In genomic region chr9:121321039-121321503, GRCh38 we compare ENCODE assay signal across 9 cellular contexts. TPM values are rescaled to one million over a fixed set of nuclear protein-coding genes. Genes with fewer than 3 reads are reported as not detected.
A peak's percentile ranks its signal among the peaks of the same experiment; 100 is the strongest.
DNase-seq lines count a peak whose midpoint lies in the region; ATAC-seq and TF ChIP-seq lines count a peak whose summit lies in the region.
"Had no signal": no experiment of that assay in that cellular context is flagged by ENCODE, and none has a peak within 500 bp of the region (broad histone marks: within the 10 kb centered on the region; RNA-seq: fewer than 3 reads in every experiment).

No MANE protein-coding gene starts in this region.

- no peak for TF ChIP-seq CTCF in activated CD8-positive, alpha-beta T cell treated with anti-CD3 and anti-CD28 coated beads for 36 hours (IDR thresholded peaks at IDR 0.05)
- TF ChIP-seq CTCF in thyroid gland (IDR thresholded peaks at IDR 0.05), result no peak
- TF ChIP-seq CTCF in endothelial cell (IDR thresholded peaks at IDR 0.05; ENCODE audit: unreplicated experiment), result no peak

- H3K9me3 Mint-ChIP-seq in activated CD4-positive, alpha-beta T cell treated with anti-CD3 and anti-CD28 coated beads, Interleukin-2, amount 10 ng/mL, durations not matched to agents 24 days and 14 days, result no peaks in the 10 kb centered on the region
- H3K9me3 Mint-ChIP-seq in activated CD8-positive, alpha-beta T cell treated with anti-CD3 and anti-CD28 coated beads for 36 hours, result no peaks in the 10 kb centered on the region
- no peaks in the 10 kb centered on the region for H3K9me3 Mint-ChIP-seq in endothelial cell (ENCODE audit: unreplicated experiment)

- no peak overlapping the region for H3K4me3 ChIP-seq in right cardiac atrium (ENCODE audit: low read length)
- no peak overlapping the region for H3K4me3 ChIP-seq in thyroid gland (replicated peaks in 1 of 3)

- CTCF ChIA-PET in activated CD8-positive, alpha-beta T cell treated with anti-CD3 and anti-CD28 coated beads for 36 hours (lab: Charles Lee), result interaction anchor here (1.0 to 9.2 kb wide), 20 partner anchors 13 to 130 kb away, joined by 3 to 378 read pairs (median 18); no protein-coding TSS in a partner anchor

- peaks cover 24% of the 10 kb centered on the region for H3K4me1 Mint-ChIP-seq in activated CD4-positive, alpha-beta T cell treated with anti-CD3 and anti-CD28 coated beads, Interleukin-2, amount 10 ng/mL, durations not matched to agents 24 days and 14 days
- peaks cover 14% of the 10 kb centered on the region for H3K4me1 Mint-ChIP-seq in activated CD8-positive, alpha-beta T cell treated with anti-CD3 and anti-CD28 coated beads for 36 hours (ENCODE audit: low read depth)
- peaks cover 3% of the 10 kb centered on the region for H3K4me1 Mint-ChIP-seq in endothelial cell (ENCODE audit: unreplicated experiment)

- peak overlapping the region; percentile 49 for H3K4me3 Mint-ChIP-seq in activated CD4-positive, alpha-beta T cell treated with anti-CD3 and anti-CD28 coated beads, Interleukin-2, amount 10 ng/mL, durations not matched to agents 24 days and 14 days
- H3K4me3 Mint-ChIP-seq in activated CD8-positive, alpha-beta T cell treated with anti-CD3 and anti-CD28 coated beads for 36 hours, result no peak overlapping the region
- H3K4me3 Mint-ChIP-seq in endothelial cell (ENCODE audit: unreplicated experiment), result no peak overlapping the region

- intact Hi-C loops in activated CD4-positive, alpha-beta T cell treated with anti-CD3 and anti-CD28 coated beads, Interleukin-2, amount 10 ng/mL, durations not matched to agents 24 days and 14 days (cut with micrococcal nuclease), result loop anchor here (2.0 kb wide), 2 partner anchors 32 to 42 kb away; no protein-coding TSS in a partner anchor
- intact Hi-C loops in activated CD8-positive, alpha-beta T cell treated with anti-CD3 and anti-CD28 coated beads for 36 hours (cut with micrococcal nuclease), result no loop called here
- intact Hi-C loops in right cardiac atrium (cut with DNase I) (loop anchor here in 2 of 4 donors (2.0 to 5.0 kb wide), 4 partner anchors 39 to 76 kb away; partner anchors contain the start of gene STOM (in 1 of the 2)), thyroid gland (cut with DNase I) (no loop called here)

- WGBS in right cardiac atrium, result 89% methylated on average over 8 of the region's 8 CpGs
- 88 to 92% methylated on average over 6 to 8 of the region's 8 CpGs for WGBS in thyroid gland, 2 donors

- no peaks in the 10 kb centered on the region for H3K27me3 ChIP-seq in right cardiac atrium (ENCODE audit: control insufficient read depth, insufficient read depth)
- no peaks in the 10 kb centered on the region for H3K27me3 ChIP-seq in thyroid gland

- peaks cover 45 to 59% of the 10 kb centered on the region in 2 donors for H3K36me3 ChIP-seq in thyroid gland

- H3K27ac Mint-ChIP-seq in activated CD4-positive, alpha-beta T cell treated with anti-CD3 and anti-CD28 coated beads, Interleukin-2, amount 10 ng/mL, durations not matched to agents 24 days and 14 days, result no peak overlapping the region
- H3K27ac Mint-ChIP-seq in activated CD8-positive, alpha-beta T cell treated with anti-CD3 and anti-CD28 coated beads for 36 hours, result no peak overlapping the region
- no peak overlapping the region for H3K27ac Mint-ChIP-seq in endothelial cell (ENCODE audit: unreplicated experiment)

- H3K27me3 Mint-ChIP-seq in activated CD4-positive, alpha-beta T cell treated with anti-CD3 and anti-CD28 coated beads, Interleukin-2, amount 10 ng/mL, durations not matched to agents 24 days and 14 days, result no peaks in the 10 kb centered on the region
- no peaks in the 10 kb centered on the region for H3K27me3 Mint-ChIP-seq in activated CD8-positive, alpha-beta T cell treated with anti-CD3 and anti-CD28 coated beads for 36 hours
- peaks cover 3% of the 10 kb centered on the region for H3K27me3 Mint-ChIP-seq in endothelial cell (ENCODE audit: unreplicated experiment)

- H3K4me1 ChIP-seq in right cardiac atrium (ENCODE audit: control insufficient read depth, insufficient read depth, low read length) (peaks cover 12% of the 10 kb centered on the region), thyroid gland (peaks cover 29 to 70% of the 10 kb centered on the region in 2 donors)

- peaks cover 3% of the 10 kb centered on the region for H3K36me3 Mint-ChIP-seq in activated CD4-positive, alpha-beta T cell treated with anti-CD3 and anti-CD28 coated beads, Interleukin-2, amount 10 ng/mL, durations not matched to agents 24 days and 14 days (ENCODE audit: low read depth)
- H3K36me3 Mint-ChIP-seq in activated CD8-positive, alpha-beta T cell treated with anti-CD3 and anti-CD28 coated beads for 36 hours (ENCODE audit: low read depth), result no peaks in the 10 kb centered on the region
- H3K36me3 Mint-ChIP-seq in endothelial cell (ENCODE audit: low read depth, unreplicated experiment), result peaks cover 38% of the 10 kb centered on the region

- H3K9me3 ChIP-seq in right cardiac atrium (ENCODE audit: control insufficient read depth, low read length) (no peaks in the 10 kb centered on the region), thyroid gland (no peaks in the 10 kb centered on the region)

- ATAC-seq in activated CD8-positive, alpha-beta T cell treated with anti-CD3 and anti-CD28 coated beads for 36 hours, result no peak
- no peak for ATAC-seq in right cardiac atrium

- no peak for TF ChIP-seq POLR2A in thyroid gland (IDR thresholded peaks at IDR 0.05)

- POLR2A ChIA-PET in activated CD8-positive, alpha-beta T cell treated with anti-CD3 and anti-CD28 coated beads for 36 hours (lab: Charles Lee), result interaction anchor here (2.0 to 2.4 kb wide), 2 partner anchors 48 to 79 kb away, joined by 6 read pairs; no protein-coding TSS in a partner anchor

- H3K27ac ChIP-seq in right cardiac atrium (ENCODE audit: low read length), result peak overlapping the region; percentile 47
- H3K27ac ChIP-seq in thyroid gland, result peak overlapping the region; percentile 80 to 91 (median 83)

- DNase-seq in activated CD4-positive, alpha-beta T cell treated with anti-CD3 and anti-CD28 coated beads, Interleukin-2, amount 10 ng/mL, durations not matched to agents 24 days and 14 days, result peak; percentile 79
- no peak for DNase-seq in activated CD4-positive, alpha-beta T cell treated with anti-CD3 and anti-CD28 coated beads, Interleukin-2, amount 50 U/mL, for 4 hours
- DNase-seq in activated CD8-positive, alpha-beta T cell treated with anti-CD3 and anti-CD28 coated beads for 36 hours, result peak; percentile 27
- peak in 2 of 3 donors; percentile 51 to 59 for DNase-seq in right cardiac atrium
- DNase-seq in thyroid gland, result no peak
- DNase-seq in endothelial cell (ENCODE audit: low spot score), result no peak
- DNase-seq in DMS114 treated with DMSO at 0.1 percent for 48 hours (lab: John Stamatoyannopoulos, UW; ENCODE audit: unreplicated experiment), result no peak
- no peak for DNase-seq in GM19240 (ENCODE audit: insufficient read length, low spot score)
- DNase-seq: NCI-H69 had no signal

RNA-seq across cellular contexts. Expression of gene STOM, which starts 49.0 kb away (rescaled TPM):
- 48.3 and 50.3 TPM in 2 replicates for total RNA-seq in activated CD4-positive, alpha-beta T cell treated with anti-CD3 and anti-CD28 coated beads, Interleukin-2, amount 10 ng/mL, durations not matched to agents 24 days and 14 days
- total RNA-seq in activated CD8-positive, alpha-beta T cell treated with anti-CD3 and anti-CD28 coated beads for 36 hours, result 10 to 100 TPM; 31.7 to 32.5 TPM
- total RNA-seq in right cardiac atrium, result 100 to 1,000 TPM; 146 to 246 (median 172) TPM
- 153 TPM for polyA plus RNA-seq in right cardiac atrium
- 100 to 1,000 TPM; 104 to 275 (median 142) TPM for total RNA-seq in thyroid gland
- total RNA-seq in endothelial cell (ENCODE audit: unreplicated experiment), result 16.1 TPM

RNA-seq across cellular contexts. Expression of gene GSN, which starts 53.1 kb away (rescaled TPM):
- total RNA-seq in activated CD4-positive, alpha-beta T cell treated with anti-CD3 and anti-CD28 coated beads, Interleukin-2, amount 10 ng/mL, durations not matched to agents 24 days and 14 days, result 1.4 and 1.5 TPM in 2 replicates
- total RNA-seq in activated CD8-positive, alpha-beta T cell treated with anti-CD3 and anti-CD28 coated beads for 36 hours, result 1 to 10 TPM; 1.9 to 2.2 TPM
- total RNA-seq in right cardiac atrium (1,000 to 10,000 TPM in 3 of 4 donors, 100 to 1,000 TPM in 1; 949 to 1,838 (median 1,489) TPM), thyroid gland (1,000 to 10,000 TPM; 1,151 to 1,624 (median 1,443) TPM), endothelial cell (ENCODE audit: unreplicated experiment) (205 TPM)
- polyA plus RNA-seq in right cardiac atrium, result 1,813 TPM

Comparison
In these comparisons a context has a peak if more than half of its experiments do, and no peak if none do; other contexts are left out.
1. DNase-seq: peak in activated CD4-positive, alpha-beta T cell treated with anti-CD3 and anti-CD28 coated beads, Interleukin-2, amount 10 ng/mL, durations not matched to agents 24 days and 14 days (single experiment), activated CD8-positive, alpha-beta T cell treated with anti-CD3 and anti-CD28 coated beads for 36 hours (single experiment) and right cardiac atrium (2 of 3); none in activated CD4-positive, alpha-beta T cell treated with anti-CD3 and anti-CD28 coated beads, Interleukin-2, amount 50 U/mL, for 4 hours (0 of 2), thyroid gland (0 of 2), endothelial cell (single experiment), DMS114 treated with DMSO at 0.1 percent for 48 hours (single experiment) and GM19240 (single experiment).
2. RNA of gene GSN, which starts 53.1 kb away (total RNA-seq): 949 to 1,838 TPM in right cardiac atrium, 1,151 to 1,624 TPM in thyroid gland and 205 TPM in endothelial cell (single experiment); 1.9 to 2.2 TPM in activated CD8-positive, alpha-beta T cell treated with anti-CD3 and anti-CD28 coated beads for 36 hours and 1.4 to 1.5 TPM in activated CD4-positive, alpha-beta T cell treated with anti-CD3 and anti-CD28 coated beads, Interleukin-2, amount 10 ng/mL, durations not matched to agents 24 days and 14 days; every median in the first group is over 10 times any median in the second.